8 cellular contexts compared by ENCODE assay signal in genomic region chr16:30334473-30334985, GRCh38. TPM values are rescaled to one million over a fixed set of nuclear protein-coding genes. Genes with fewer than 3 reads are reported as not detected.
A peak's percentile ranks its signal among the peaks of the same experiment; 100 is the strongest.
DNase-seq lines count a peak whose midpoint lies in the region; ATAC-seq, FAIRE-seq and TF ChIP-seq lines count a peak whose summit lies in the region.
"Not testable (repeated sequence)": the region's sequence is repeated elsewhere in the genome, so short reads cannot be mapped to it uniquely, and the experiment has no call there.

No MANE protein-coding gene starts in this region.

- H3K4me1 ChIP-seq in A673 (ENCODE audit: insufficient read depth, low read length, poor library complexity, severe bottlenecking); small intestine (ENCODE audit: control insufficient read depth in 2 of 2, insufficient read depth in 1 of 2, low read depth in 1 of 2, low read length in 1 of 2): not testable (repeated sequence)

- intact Hi-C loops in A673 (cut with micrococcal nuclease; ENCODE audit: unreplicated experiment): not testable (repeated sequence)
- intact Hi-C loops in activated B cell treated with CpG ODN at 0.5 μM for 24 hours (cut with micrococcal nuclease): loop anchor here (2.0 kb wide), 1 partner anchor 72 kb away; the partner anchor contains the start of gene ZNF771

- H3K4me3 ChIP-seq in A673 (ENCODE audit: low read depth, low read length, poor library complexity, severe bottlenecking): peak overlapping the region; percentile 65
- H3K4me3 ChIP-seq in small intestine (ENCODE audit: low read depth in 1 of 2, low read length in 2 of 2): peak overlapping the region; percentile 50 to 64

- not testable (repeated sequence) for H3K36me3 Mint-ChIP-seq in activated B cell treated with CpG ODN at 0.5 μM for 24 hours (ENCODE audit: low read depth); immature natural killer cell

- ATAC-seq in GM18868 (IDR thresholded peaks at IDR 0.05; ENCODE audit: unreplicated experiment): peak; percentile 84
- peak; percentile 88 for ATAC-seq in HG03064 (IDR thresholded peaks at IDR 0.05; ENCODE audit: low read depth, unreplicated experiment)
- ATAC-seq in activated B cell treated with CpG ODN at 0.5 μM for 24 hours (ENCODE audit: low read depth): peak; percentile 87

- not testable (repeated sequence) for FAIRE-seq in small intestine (lab: Jason Lieb, UNC)

- H3K27me3 Mint-ChIP-seq in activated B cell treated with CpG ODN at 0.5 μM for 24 hours; immature natural killer cell (ENCODE audit: low read depth in 3 of 3): not testable (repeated sequence)

- H3K4me3 Mint-ChIP-seq in activated B cell treated with CpG ODN at 0.5 μM for 24 hours (peak overlapping the region; percentile 97), immature natural killer cell (peak overlapping the region; percentile 91 to 99 (median 96))

- not testable (repeated sequence) for TF ChIP-seq CTCF in A673 (conservative IDR thresholded peaks at IDR 0.05; ENCODE audit: low read depth, low read length); activated B cell treated with CpG ODN at 0.5 μM for 24 hours (IDR thresholded peaks at IDR 0.05)

- CTCF ChIA-PET in A673 (lab: Charles Lee): not testable (repeated sequence)
- CTCF ChIA-PET in activated B cell treated with CpG ODN at 0.5 μM for 24 hours (lab: Charles Lee): interaction anchor here (1.1 kb wide), 1 partner anchor 75 kb away, joined by 3 read pairs; no protein-coding TSS in a partner anchor

- DNase-seq in A673 (ENCODE audit: low spot score): peak; percentile 85
- peak; percentile 45 for DNase-seq in NCI-H2171 treated with DMSO at 0.1 percent for 48 hours (lab: John Stamatoyannopoulos, UW)
- peak; percentile 81 for DNase-seq in activated B cell treated with CpG ODN at 0.5 μM for 24 hours
- DNase-seq in brain pericyte (ENCODE audit: low read depth, low spot score): peak; percentile 27
- DNase-seq in immature natural killer cell: peak; percentile 85 to 87 (median 86)
- DNase-seq in small intestine: peak; percentile 90

- 0% methylated on average over 9 to 27 of the region's 33 CpGs for WGBS in small intestine, 3 donors

- H3K27ac ChIP-seq in A673 (ENCODE audit: low read depth, low read length, poor library complexity, severe bottlenecking): not testable (repeated sequence)
- peak overlapping the region; percentile 91 to 95 for H3K27ac ChIP-seq in small intestine (ENCODE audit: low read depth in 1 of 2, low read length in 1 of 2)

- H3K27ac Mint-ChIP-seq in activated B cell treated with CpG ODN at 0.5 μM for 24 hours (peak overlapping the region; percentile 91), immature natural killer cell (peak overlapping the region; percentile 87 to 97 (median 94))

- not testable (repeated sequence) for H3K36me3 ChIP-seq in A673 (ENCODE audit: insufficient read depth, low read length, poor library complexity, severe bottlenecking); small intestine (ENCODE audit: control insufficient read depth in 2 of 2, insufficient read depth in 2 of 2, low read length in 2 of 2)

- not testable (repeated sequence) for H3K9me3 Mint-ChIP-seq in activated B cell treated with CpG ODN at 0.5 μM for 24 hours, immature natural killer cell

- H3K9me3 ChIP-seq in A673 (ENCODE audit: low read depth, low read length, poor library complexity, severe bottlenecking); small intestine (ENCODE audit: control insufficient read depth, low read depth): not testable (repeated sequence)

- H3K27me3 ChIP-seq in A673 (replicated peaks; ENCODE audit: insufficient read depth, low read depth, low read length, poor library complexity); small intestine (ENCODE audit: control insufficient read depth in 2 of 2, insufficient read depth in 2 of 2, low read length in 2 of 2): not testable (repeated sequence)

- POLR2A ChIA-PET in A673 (lab: Charles Lee; ENCODE audit: low non-redundant PET): not testable (repeated sequence)
- POLR2A ChIA-PET in activated B cell treated with CpG ODN at 0.5 μM for 24 hours (lab: Charles Lee): interaction anchor here (0.7 to 2.4 kb wide), 13 partner anchors 16 to 413 kb away, joined by 3 to 26 read pairs (median 5); partner anchors contain the start of genes CD2BP2, FBRS, PHKG2 and TBC1D10B

- not testable (repeated sequence) for BruUV-seq in A673 (replicated peaks; lab: Mats Ljungman, UMichigan)

- H3K4me1 Mint-ChIP-seq in activated B cell treated with CpG ODN at 0.5 μM for 24 hours (peaks cover 51% of the 10 kb centered on the region), immature natural killer cell (peaks cover 29 to 35% of the 10 kb centered on the region in 2 donors)

RNA-seq across cellular contexts. Expression of gene CD2BP2, which starts 20.6 kb away (rescaled TPM):
- total RNA-seq in A673 (2021): 67.6 and 72.5 TPM in 2 replicates
- total RNA-seq in activated B cell treated with CpG ODN at 0.5 μM for 24 hours: 87.8 and 88.0 TPM in 2 replicates
- polyA plus RNA-seq in immature natural killer cell: 10 to 100 TPM; 39.9 to 54.3 (median 42.9) TPM
- polyA plus RNA-seq in small intestine: 10 to 100 TPM; 30.0 to 43.5 (median 36.6) TPM

RNA-seq across cellular contexts. Expression of gene TBC1D10B, which starts 35.8 kb away (rescaled TPM):
- total RNA-seq in A673 (2021): 59.3 and 66.0 TPM in 2 replicates
- total RNA-seq in activated B cell treated with CpG ODN at 0.5 μM for 24 hours: 46.3 and 50.2 TPM in 2 replicates
- 10 to 100 TPM in 2 of 3 donors, 1 to 10 TPM in 1; 9.5 to 18.5 (median 10.1) TPM for polyA plus RNA-seq in immature natural killer cell
- polyA plus RNA-seq in small intestine: 10 to 100 TPM; 30.8 to 46.1 (median 43.0) TPM

RNA-seq across cellular contexts. Expression of gene MYL11, which starts 40.1 kb away (rescaled TPM):
- total RNA-seq in A673 (2021) (not detected in 2 replicates), activated B cell treated with CpG ODN at 0.5 μM for 24 hours (not detected in 2 replicates)
- polyA plus RNA-seq in immature natural killer cell (10 to 100 TPM; 10.9 to 22.2 (median 18.7) TPM), small intestine (1 to 10 TPM in 1 of 3 donors, under 1 TPM in 1, not detected in 1; 0.82 to 1.9 TPM)

RNA-seq across cellular contexts. Expression of gene SEPTIN1, which starts 47.8 kb away (rescaled TPM):
- total RNA-seq in A673 (2021): 0.86 and 1.3 TPM in 2 replicates
- 192 and 199 TPM in 2 replicates for total RNA-seq in activated B cell treated with CpG ODN at 0.5 μM for 24 hours
- 100 to 1,000 TPM; 155 to 213 (median 161) TPM for polyA plus RNA-seq in immature natural killer cell
- polyA plus RNA-seq in small intestine: 10 to 100 TPM in 1 of 3 donors, 1 to 10 TPM in 2; 5.6 to 21.1 (median 7.2) TPM

Comparison
In these comparisons a context has a peak if more than half of its experiments do, and no peak if none do; other contexts are left out.
1. DNase-seq: peak in every context shown above with its lines; median percentile 90 in small intestine; 86 in immature natural killer cell; 85 in A673; 81 in activated B cell treated with CpG ODN at 0.5 μM for 24 hours; 45 in NCI-H2171 treated with DMSO at 0.1 percent for 48 hours; 27 in brain pericyte.